Comparison of ENCODE assay signal across 1 cellular context in the genomic region with DNA sequence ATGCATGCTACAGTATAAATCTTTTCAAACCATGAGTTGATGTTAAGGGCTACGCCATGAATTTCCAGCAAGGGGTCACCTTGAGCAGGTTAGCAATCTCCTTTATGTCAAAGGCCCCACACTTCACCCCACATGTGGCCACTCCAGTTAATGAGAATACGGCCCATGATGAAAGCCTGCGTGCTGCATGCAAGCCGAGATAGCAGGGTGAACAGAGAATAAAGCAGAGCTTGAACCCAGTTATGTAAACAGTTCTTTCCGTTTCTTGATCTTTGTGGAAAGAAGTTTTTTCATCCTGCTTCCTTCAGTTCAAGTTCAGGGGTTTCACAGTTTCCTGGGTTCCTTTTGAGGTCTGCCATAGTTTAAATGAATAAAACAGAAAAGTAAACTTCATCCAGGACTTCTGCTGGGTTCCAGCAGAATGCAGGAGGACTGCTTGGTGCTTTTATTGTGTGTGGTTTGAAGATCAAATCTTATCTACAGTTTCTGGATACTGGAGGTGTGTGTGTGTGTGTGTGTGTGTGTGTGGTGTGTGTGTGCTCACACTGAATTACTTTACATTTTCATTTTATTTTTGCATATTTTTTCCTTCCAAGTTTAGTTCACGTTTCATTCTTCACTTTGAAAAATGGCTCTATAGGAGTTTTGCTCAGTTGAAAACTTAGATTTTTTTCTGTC.
TF ChIP-seq lines count a peak whose summit lies in the region.

No MANE protein-coding gene starts in this region.

TF ChIP-seq in GM23338, 12 proteins besides CTCF, POLR2A, EP300 and RAD21 (continued from another document):
- TF ChIP-seq, protein P1, sequence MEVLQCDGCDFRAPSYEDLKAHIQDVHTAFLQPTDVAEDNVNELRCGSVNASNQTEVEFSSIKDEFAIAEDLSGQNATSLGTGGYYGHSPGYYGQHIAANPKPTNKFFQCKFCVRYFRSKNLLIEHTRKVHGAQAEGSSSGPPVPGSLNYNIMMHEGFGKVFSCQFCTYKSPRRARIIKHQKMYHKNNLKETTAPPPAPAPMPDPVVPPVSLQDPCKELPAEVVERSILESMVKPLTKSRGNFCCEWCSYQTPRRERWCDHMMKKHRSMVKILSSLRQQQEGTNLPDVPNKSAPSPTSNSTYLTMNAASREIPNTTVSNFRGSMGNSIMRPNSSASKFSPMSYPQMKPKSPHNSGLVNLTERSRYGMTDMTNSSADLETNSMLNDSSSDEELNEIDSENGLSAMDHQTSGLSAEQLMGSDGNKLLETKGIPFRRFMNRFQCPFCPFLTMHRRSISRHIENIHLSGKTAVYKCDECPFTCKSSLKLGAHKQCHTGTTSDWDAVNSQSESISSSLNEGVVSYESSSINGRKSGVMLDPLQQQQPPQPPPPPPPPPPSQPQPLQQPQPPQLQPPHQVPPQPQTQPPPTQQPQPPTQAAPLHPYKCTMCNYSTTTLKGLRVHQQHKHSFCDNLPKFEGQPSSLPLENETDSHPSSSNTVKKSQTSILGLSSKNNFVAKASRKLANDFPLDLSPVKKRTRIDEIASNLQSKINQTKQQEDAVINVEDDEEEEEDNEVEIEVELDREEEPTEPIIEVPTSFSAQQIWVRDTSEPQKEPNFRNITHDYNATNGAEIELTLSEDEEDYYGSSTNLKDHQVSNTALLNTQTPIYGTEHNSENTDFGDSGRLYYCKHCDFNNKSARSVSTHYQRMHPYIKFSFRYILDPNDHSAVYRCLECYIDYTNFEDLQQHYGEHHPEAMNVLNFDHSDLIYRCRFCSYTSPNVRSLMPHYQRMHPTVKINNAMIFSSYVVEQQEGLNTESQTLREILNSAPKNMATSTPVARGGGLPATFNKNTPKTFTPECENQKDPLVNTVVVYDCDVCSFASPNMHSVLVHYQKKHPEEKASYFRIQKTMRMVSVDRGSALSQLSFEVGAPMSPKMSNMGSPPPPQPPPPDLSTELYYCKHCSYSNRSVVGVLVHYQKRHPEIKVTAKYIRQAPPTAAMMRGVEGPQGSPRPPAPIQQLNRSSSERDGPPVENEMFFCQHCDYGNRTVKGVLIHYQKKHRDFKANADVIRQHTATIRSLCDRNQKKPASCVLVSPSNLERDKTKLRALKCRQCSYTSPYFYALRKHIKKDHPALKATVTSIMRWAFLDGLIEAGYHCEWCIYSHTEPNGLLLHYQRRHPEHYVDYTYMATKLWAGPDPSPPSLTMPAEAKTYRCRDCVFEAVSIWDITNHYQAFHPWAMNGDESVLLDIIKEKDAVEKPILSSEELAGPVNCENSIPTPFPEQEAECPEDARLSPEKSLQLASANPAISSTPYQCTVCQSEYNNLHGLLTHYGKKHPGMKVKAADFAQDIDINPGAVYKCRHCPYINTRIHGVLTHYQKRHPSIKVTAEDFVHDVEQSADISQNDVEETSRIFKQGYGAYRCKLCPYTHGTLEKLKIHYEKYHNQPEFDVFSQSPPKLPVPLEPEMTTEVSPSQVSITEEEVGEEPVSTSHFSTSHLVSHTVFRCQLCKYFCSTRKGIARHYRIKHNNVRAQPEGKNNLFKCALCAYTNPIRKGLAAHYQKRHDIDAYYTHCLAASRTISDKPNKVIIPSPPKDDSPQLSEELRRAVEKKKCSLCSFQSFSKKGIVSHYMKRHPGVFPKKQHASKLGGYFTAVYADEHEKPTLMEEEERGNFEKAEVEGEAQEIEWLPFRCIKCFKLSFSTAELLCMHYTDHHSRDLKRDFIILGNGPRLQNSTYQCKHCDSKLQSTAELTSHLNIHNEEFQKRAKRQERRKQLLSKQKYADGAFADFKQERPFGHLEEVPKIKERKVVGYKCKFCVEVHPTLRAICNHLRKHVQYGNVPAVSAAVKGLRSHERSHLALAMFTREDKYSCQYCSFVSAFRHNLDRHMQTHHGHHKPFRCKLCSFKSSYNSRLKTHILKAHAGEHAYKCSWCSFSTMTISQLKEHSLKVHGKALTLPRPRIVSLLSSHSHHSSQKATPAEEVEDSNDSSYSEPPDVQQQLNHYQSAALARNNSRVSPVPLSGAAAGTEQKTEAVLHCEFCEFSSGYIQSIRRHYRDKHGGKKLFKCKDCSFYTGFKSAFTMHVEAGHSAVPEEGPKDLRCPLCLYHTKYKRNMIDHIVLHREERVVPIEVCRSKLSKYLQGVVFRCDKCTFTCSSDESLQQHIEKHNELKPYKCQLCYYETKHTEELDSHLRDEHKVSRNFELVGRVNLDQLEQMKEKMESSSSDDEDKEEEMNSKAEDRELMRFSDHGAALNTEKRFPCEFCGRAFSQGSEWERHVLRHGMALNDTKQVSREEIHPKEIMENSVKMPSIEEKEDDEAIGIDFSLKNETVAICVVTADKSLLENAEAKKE (CRISPR knock-in tag; IDR thresholded peaks at IDR 0.05): no peak
- no peak for TF ChIP-seq ZNF331 (CRISPR knock-in tag; IDR thresholded peaks at IDR 0.05; ENCODE audit: low read depth)
TF ChIP-seq in GM23338: peak in this region for 0.
